ENCODE assay signal across 8 cellular contexts in the genomic region with DNA sequence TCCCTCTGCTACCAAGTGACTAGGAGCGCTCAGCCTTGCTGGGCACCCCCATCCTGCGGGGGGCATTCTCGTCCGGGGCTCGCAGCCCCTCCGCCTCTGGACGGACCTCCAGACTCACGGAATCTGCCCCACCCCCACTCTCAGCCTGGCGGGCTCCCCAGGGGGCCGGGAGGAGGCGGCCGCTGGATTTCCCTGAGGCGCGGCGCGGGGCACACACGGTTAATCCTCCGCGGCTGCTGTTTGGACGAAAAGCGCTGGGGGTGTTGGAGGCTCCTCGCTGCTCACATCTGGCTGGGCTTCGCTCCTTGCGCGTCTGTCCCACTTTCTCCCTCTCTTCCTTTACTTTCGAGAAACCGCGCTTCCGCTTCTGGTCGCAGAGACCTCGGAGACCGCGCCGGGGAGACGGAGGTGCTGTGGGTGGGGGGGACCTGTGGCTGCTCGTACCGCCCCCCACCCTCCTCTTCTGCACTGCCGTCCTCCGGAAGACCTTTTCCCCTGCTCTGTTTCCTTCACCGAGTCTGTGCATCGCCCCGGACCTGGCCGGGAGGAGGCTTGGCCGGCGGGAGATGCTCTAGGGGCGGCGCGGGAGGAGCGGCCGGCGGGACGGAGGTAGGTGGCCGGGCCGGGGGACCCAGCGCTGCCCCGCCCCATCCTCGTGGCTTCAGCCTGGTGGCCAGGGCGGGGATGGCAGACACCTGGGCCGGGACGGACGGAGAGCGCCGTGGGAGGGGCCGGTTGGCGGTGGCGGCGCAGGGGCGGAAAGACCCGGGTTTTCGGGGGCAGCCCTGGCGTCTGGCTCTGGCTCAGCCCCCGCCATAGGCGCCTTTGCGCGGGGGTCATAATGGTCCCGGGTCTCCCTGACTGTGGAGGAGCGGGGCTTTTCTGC. TPM values are rescaled to one million over a fixed set of nuclear protein-coding genes. Genes with fewer than 3 reads are reported as not detected.
DNase-seq lines count a peak whose midpoint lies in the region; ATAC-seq and TF ChIP-seq lines count a peak whose summit lies in the region.

C1QTNF1 (plus strand) TSS at position 284 of the 886 bp plus-strand sequence. CDS start 19,800 bp downstream, outside the sequence.

- intact Hi-C loops in ascending aorta (cut with DNase I): loop anchor here (5.0 to 10.0 kb wide), 2 partner anchors 87 to 281 kb away; no protein-coding TSS in a partner anchor

- H3K36me3 ChIP-seq in ES-I3 (ENCODE audit: insufficient read depth, low read length): no peaks in the 10 kb centered on the region
- no peaks in the 10 kb centered on the region for H3K36me3 ChIP-seq in ascending aorta

- H3K9ac ChIP-seq in ES-I3 (ENCODE audit: low read depth, low read length): peak within 1 kb of the TSS; percentile 64

- H3K4me3 ChIP-seq in ascending aorta (peak within 1 kb of the TSS; percentile 68 to 93), iPS-11a (ENCODE audit: low read depth, low read length) (peak within 1 kb of the TSS; percentile 44), skeletal muscle cell (ENCODE audit: low read depth, low read length) (peak within 1 kb of the TSS; percentile 63)

- H3K9me3 ChIP-seq in ES-I3 (ENCODE audit: control insufficient read depth, insufficient read depth, low read length): no peaks in the 10 kb centered on the region
- H3K9me3 ChIP-seq in ascending aorta: no peaks in the 10 kb centered on the region

- no peaks in the 10 kb centered on the region for H3K27me3 ChIP-seq in ascending aorta

- peak; percentile 24 for DNase-seq in NCI-H345 treated with DMSO at 0.1 percent for 48 hours (lab: John Stamatoyannopoulos, UW; ENCODE audit: unreplicated experiment)
- DNase-seq in ascending aorta (ENCODE audit: low spot score in 2 of 2): peak in 1 of 2 donors; percentile 77
- no peak for DNase-seq in skeletal muscle cell (ENCODE audit: low read depth)
- no peak for DNase-seq in SW 1271 (lab: John Stamatoyannopoulos, UW)

- H3K27ac ChIP-seq in ascending aorta: peak within 1 kb of the TSS; percentile 86 to 89

- no peaks in the 10 kb centered on the region; the same call in 1 of the 2 replicates for H3K4me1 ChIP-seq in ES-I3 (ENCODE audit: insufficient read depth, low read length)
- H3K4me1 ChIP-seq in ascending aorta: peaks cover 38 to 79% of the 10 kb centered on the region in 2 donors

- ATAC-seq in HG03378 (IDR thresholded peaks at IDR 0.05; ENCODE audit: unreplicated experiment): no peak
- no peak for ATAC-seq in HG02970 (IDR thresholded peaks at IDR 0.05; ENCODE audit: low FRiP score, unreplicated experiment)

- peak; percentile 51 to 66 (median 61) for TF ChIP-seq CTCF in ascending aorta (IDR thresholded peaks at IDR 0.05)

RNA-seq across cellular contexts. Expression of gene C1QTNF1, which starts in this region (rescaled TPM):
- total RNA-seq in ascending aorta: 435 TPM
